In the genomic region with DNA sequence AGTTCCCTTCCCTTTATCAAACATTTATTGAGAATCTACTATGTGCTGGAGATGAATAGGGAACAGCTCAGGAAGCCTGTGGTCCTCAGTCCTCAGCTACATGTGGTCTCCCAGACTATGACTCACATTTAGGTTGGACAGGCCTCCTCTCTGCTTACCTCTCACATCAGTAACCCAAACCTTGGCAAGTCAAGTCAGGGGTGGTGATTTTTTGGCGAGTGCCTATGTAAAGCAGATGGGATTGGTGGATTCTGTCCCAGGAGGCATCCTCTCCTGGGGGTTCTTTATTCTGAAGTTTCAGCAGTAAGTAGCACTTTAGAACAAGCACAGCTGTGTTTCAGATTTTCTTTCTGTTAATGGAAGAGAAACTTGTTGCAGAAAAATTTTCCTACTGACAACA, we compare ENCODE assay signal across 27 cellular contexts.
"Had no signal": no experiment of that assay in that cellular context is flagged by ENCODE, and none has a peak within 500 bp of the region (broad histone marks: within the 10 kb centered on the region; RNA-seq: fewer than 3 reads in every experiment).

No MANE protein-coding gene starts in this region.

- H3K4me1 Mint-ChIP-seq: immature natural killer cell; naive thymus-derived CD8-positive, alpha-beta T cell; nephron; neural crest cell; stimulated activated effector memory CD8-positive, alpha-beta T cell treated with anti-CD3 and anti-CD28 coated beads, Interleukin-12 subunit alpha, Interleukin-12 subunit beta, amount 100 ng/mL, for 72 hours had no signal

- H3K27ac Mint-ChIP-seq: immature natural killer cell; naive thymus-derived CD8-positive, alpha-beta T cell; nephron; progenitor cell of endocrine pancreas; stimulated activated effector memory CD8-positive, alpha-beta T cell treated with anti-CD3 and anti-CD28 coated beads, Interleukin-12 subunit alpha, Interleukin-12 subunit beta, amount 100 ng/mL, for 72 hours; stimulated activated naive CD8-positive, alpha-beta T cell treated with anti-CD3 and anti-CD28 coated beads, Interleukin-15, Interleukin-2, amounts not matched to agents 100 ng/mL and 50 ng/mL, for 24 hours had no signal

- H3K4me3 ChIP-seq: lower lobe of right lung, right atrium auricular region, right lobe of liver, skin epidermis, suprapubic skin, thoracic aorta, tibial artery, upper lobe of right lung had no signal

- ATAC-seq: lower lobe of right lung; naive thymus-derived CD8-positive, alpha-beta T cell; right lobe of liver; stimulated activated effector memory CD8-positive, alpha-beta T cell treated with anti-CD3 and anti-CD28 coated beads, Interleukin-12 subunit alpha, Interleukin-12 subunit beta, amount 100 ng/mL, for 72 hours; upper lobe of right lung had no signal

- H3K4me1 ChIP-seq: lower lobe of right lung, parathyroid adenoma, right atrium auricular region, right lobe of liver, tibial artery, upper lobe of right lung had no signal

- H3K36me3 ChIP-seq: lower lobe of right lung, right atrium auricular region, right lobe of liver, suprapubic skin, thoracic aorta, tibial artery, upper lobe of right lung had no signal

- H3K4me3 Mint-ChIP-seq: immature natural killer cell; naive thymus-derived CD8-positive, alpha-beta T cell; nephron; neural crest cell; stimulated activated effector memory CD8-positive, alpha-beta T cell treated with anti-CD3 and anti-CD28 coated beads, Interleukin-12 subunit alpha, Interleukin-12 subunit beta, amount 100 ng/mL, for 72 hours; stimulated activated naive CD8-positive, alpha-beta T cell treated with anti-CD3 and anti-CD28 coated beads, Interleukin-15, Interleukin-2, amounts not matched to agents 100 ng/mL and 50 ng/mL, for 24 hours had no signal

- H3K27ac ChIP-seq: lower lobe of right lung, parathyroid adenoma, right atrium auricular region, right lobe of liver, skin epidermis, suprapubic skin, thoracic aorta, tibial artery, upper lobe of right lung had no signal

- H3K36me3 Mint-ChIP-seq: stimulated activated effector memory CD8-positive, alpha-beta T cell treated with anti-CD3 and anti-CD28 coated beads, Interleukin-12 subunit alpha, Interleukin-12 subunit beta, amount 100 ng/mL, for 72 hours had no signal

- H3K9me3 ChIP-seq: right lobe of liver, tibial artery had no signal

- DNase-seq: head of caudate nucleus; hypothalamus; immature natural killer cell; lower lobe of right lung; mammary epithelial cell; mesenchymal stem cell; naive thymus-derived CD8-positive, alpha-beta T cell; nucleus accumbens; right lobe of liver; stimulated activated CD4-positive, alpha-beta T cell treated with anti-CD3 and anti-CD28 coated beads, Interleukin-12 subunit alpha, Interleukin-12 subunit beta, amount 100 ng/mL, for 4 hours; stimulated activated CD4-positive, alpha-beta T cell treated with anti-CD3 and anti-CD28 coated beads, Interleukin-15, amount 100 ng/mL, for 24 hours; stimulated activated CD4-positive, alpha-beta T cell treated with anti-CD3 and anti-CD28 coated beads, Interleukin-2, amount 100 ng/mL, for 24 hours; stimulated activated CD4-positive, alpha-beta T cell treated with anti-CD3 and anti-CD28 coated beads, Interleukin-4, amount 100 ng/mL, for 1 hour; stimulated activated naive CD4-positive, alpha-beta T cell; tibial artery; trophoblast cell; upper lobe of right lung had no signal

- H3K27me3 ChIP-seq: right atrium auricular region, right lobe of liver, tibial artery, upper lobe of right lung had no signal
